ENCODE assay signal across 12 cellular contexts in genomic region chr2:24104906-24105305, GRCh38. TPM values are rescaled to one million over a fixed set of nuclear protein-coding genes. Genes with fewer than 3 reads are reported as not detected.
A peak's percentile ranks its signal among the peaks of the same experiment; 100 is the strongest.
DNase-seq lines count a peak whose midpoint lies in the region; ATAC-seq and TF ChIP-seq lines count a peak whose summit lies in the region.
"Had no signal": no experiment of that assay in that cellular context is flagged by ENCODE, and none has a peak within 500 bp of the region (broad histone marks: within the 10 kb centered on the region; RNA-seq: fewer than 3 reads in every experiment).

No MANE protein-coding gene starts in this region.

- DNase-seq in DMS 273 (lab: John Stamatoyannopoulos, UW; ENCODE audit: unreplicated experiment) (peak; percentile 43), DMS 273 treated with DMSO at 0.1 percent for 48 hours (lab: John Stamatoyannopoulos, UW) (no peak), activated B cell treated with CpG ODN at 0.5 μM for 24 hours (no peak), naive B cell (no peak), amniotic stem cell (lab: John Stamatoyannopoulos, UW) (no peak), type B pancreatic cell (ENCODE audit: extremely low spot score, unreplicated experiment) (no peak)
- DNase-seq: GOT3, KG1, NCI-H1092, NCI-H2107, NCI-H446, SJCRH30 had no signal

- H3K36me3 Mint-ChIP-seq in activated B cell treated with CpG ODN at 0.5 μM for 24 hours (ENCODE audit: low read depth) (peaks cover 19% of the 10 kb centered on the region), naive B cell (peaks cover 4 to 26% of the 10 kb centered on the region in 2 donors), type B pancreatic cell (peaks cover 6% of the 10 kb centered on the region)

- intact Hi-C loops in activated B cell treated with CpG ODN at 0.5 μM for 24 hours (cut with micrococcal nuclease) = loop anchor here (2.0 kb wide), 1 partner anchor 50 kb away; no protein-coding TSS in a partner anchor

- H3K27ac Mint-ChIP-seq in activated B cell treated with CpG ODN at 0.5 μM for 24 hours = peak overlapping the region; percentile 59
- H3K27ac Mint-ChIP-seq in naive B cell = peak overlapping the region; percentile 48 to 85 (median 70)
- H3K27ac Mint-ChIP-seq in type B pancreatic cell = no peak overlapping the region

- H3K4me1 Mint-ChIP-seq in activated B cell treated with CpG ODN at 0.5 μM for 24 hours (peaks cover 26% of the 10 kb centered on the region), naive B cell (peaks cover 15 to 26% (median 24%) of the 10 kb centered on the region in 3 donors), type B pancreatic cell (ENCODE audit: unreplicated experiment) (no peaks in the 10 kb centered on the region)

- no peak for TF ChIP-seq CTCF in activated B cell treated with CpG ODN at 0.5 μM for 24 hours (IDR thresholded peaks at IDR 0.05)
- no peak for TF ChIP-seq CTCF in type B pancreatic cell (conservative IDR thresholded peaks at IDR 0.05)

- H3K4me3 Mint-ChIP-seq in activated B cell treated with CpG ODN at 0.5 μM for 24 hours = no peak overlapping the region
- H3K4me3 Mint-ChIP-seq in naive B cell = peak overlapping the region in 5 of 8 donors; percentile 53 to 83 (median 69)
- H3K4me3 Mint-ChIP-seq in type B pancreatic cell = no peak overlapping the region

- H3K9me3 Mint-ChIP-seq in activated B cell treated with CpG ODN at 0.5 μM for 24 hours (peaks cover 21% of the 10 kb centered on the region), naive B cell (peaks cover 5 to 39% (median 24%) of the 10 kb centered on the region in 7 donors), type B pancreatic cell (peaks cover 11% of the 10 kb centered on the region)

- ATAC-seq in activated B cell treated with CpG ODN at 0.5 μM for 24 hours (ENCODE audit: low read depth) = peak; percentile 42
- peak; percentile 66 to 70 for ATAC-seq in naive B cell (ENCODE audit: low read depth in 2 of 2)

- H3K27me3 Mint-ChIP-seq in activated B cell treated with CpG ODN at 0.5 μM for 24 hours (no peaks in the 10 kb centered on the region), naive B cell (no peaks in the 10 kb centered on the region), type B pancreatic cell (no peaks in the 10 kb centered on the region)

- POLR2A ChIA-PET in activated B cell treated with CpG ODN at 0.5 μM for 24 hours (lab: Charles Lee) = interaction anchor here (0.6 kb wide), 1 partner anchor 239 kb away, joined by 3 read pairs; no protein-coding TSS in a partner anchor

- CTCF ChIA-PET in activated B cell treated with CpG ODN at 0.5 μM for 24 hours (lab: Charles Lee) = interaction anchor here (1.0 kb wide), 1 partner anchor 20 kb away, joined by 3 read pairs; the partner anchor contains the start of gene TP53I3

RNA-seq across cellular contexts. Expression of gene PFN4, which starts 18.2 kb away (rescaled TPM):
- total RNA-seq in activated B cell treated with CpG ODN at 0.5 μM for 24 hours (0.34 and 0.60 TPM in 2 replicates), type B pancreatic cell (ENCODE audit: low replicate concordance) (1.3 and 2.5 TPM in 2 replicates)
- polyA plus RNA-seq in naive B cell (ENCODE audit: low read depth in 6 of 6) = not detected

RNA-seq across cellular contexts. Expression of gene FAM228B, which starts 18.4 kb away (rescaled TPM):
- total RNA-seq in activated B cell treated with CpG ODN at 0.5 μM for 24 hours (24.7 and 26.2 TPM in 2 replicates), type B pancreatic cell (ENCODE audit: low replicate concordance) (14.4 and 20.4 TPM in 2 replicates)
- 10 to 100 TPM in 2 of 6 donors, 1 to 10 TPM in 4; 3.1 to 15.0 (median 8.3) TPM for polyA plus RNA-seq in naive B cell (ENCODE audit: low read depth in 6 of 6)

RNA-seq across cellular contexts. Expression of gene TP53I3, which starts 20.3 kb away (rescaled TPM):
- total RNA-seq in activated B cell treated with CpG ODN at 0.5 μM for 24 hours (4.4 and 6.3 TPM in 2 replicates), type B pancreatic cell (ENCODE audit: low replicate concordance) (63.4 and 74.0 TPM in 2 replicates)
- polyA plus RNA-seq in naive B cell (ENCODE audit: low read depth in 6 of 6) = 1 to 10 TPM in 4 of 6 donors, under 1 TPM in 1, not detected in 1; 0.65 to 2.7 (median 1.2) TPM

RNA-seq across cellular contexts. Expression of gene SF3B6, which starts 28.8 kb away (rescaled TPM):
- total RNA-seq in activated B cell treated with CpG ODN at 0.5 μM for 24 hours (70.4 and 71.4 TPM in 2 replicates), type B pancreatic cell (ENCODE audit: low replicate concordance) (102 TPM in 2 replicates)
- polyA plus RNA-seq in naive B cell (ENCODE audit: low read depth in 6 of 6) = 100 to 1,000 TPM; 148 to 229 (median 185) TPM

RNA-seq across cellular contexts. Expression of gene FKBP1B, which starts 55.4 kb away (rescaled TPM):
- total RNA-seq in activated B cell treated with CpG ODN at 0.5 μM for 24 hours (1.4 and 2.3 TPM in 2 replicates), type B pancreatic cell (ENCODE audit: low replicate concordance) (19.0 and 23.0 TPM in 2 replicates)
- 1 to 10 TPM in 5 of 6 donors, not detected in 1; 1.4 to 2.4 (median 1.4) TPM for polyA plus RNA-seq in naive B cell (ENCODE audit: low read depth in 6 of 6)

Comparison
In these comparisons a context has a peak if more than half of its experiments do, and no peak if none do; other contexts are left out.
1. H3K4me3 Mint-ChIP-seq: peak in naive B cell (5 of 8); none in activated B cell treated with CpG ODN at 0.5 μM for 24 hours (single experiment) and type B pancreatic cell (single experiment).